Comparison of ENCODE assay signal across 29 cellular contexts in the genomic region with DNA sequence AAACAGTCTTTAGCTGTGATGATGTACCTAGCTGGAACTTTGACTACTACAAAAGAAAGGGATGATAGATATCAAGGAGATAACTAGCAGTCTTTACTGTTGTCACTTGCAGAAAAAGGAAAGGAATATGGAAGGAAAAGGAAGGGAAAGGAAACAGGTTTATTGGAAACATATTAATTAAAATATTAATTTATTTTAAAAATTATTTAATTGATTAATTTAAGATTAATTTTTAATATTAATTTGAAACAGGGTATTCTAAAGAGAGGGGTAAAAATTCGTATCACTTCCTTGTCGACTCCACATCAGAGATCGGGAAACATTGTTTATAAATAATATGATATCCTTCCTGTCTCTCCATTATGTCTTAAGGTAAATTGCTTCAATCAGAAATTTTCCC.
"Had no signal": no experiment of that assay in that cellular context is flagged by ENCODE, and none has a peak within 500 bp of the region (broad histone marks: within the 10 kb centered on the region; RNA-seq: fewer than 3 reads in every experiment).

No MANE protein-coding gene starts in this region.

- FAIRE-seq: urothelium cell line had no signal

- H3K9me3 Mint-ChIP-seq: stimulated activated naive CD8-positive, alpha-beta T cell treated with anti-CD3 and anti-CD28 coated beads, Interleukin-15, amount 100 ng/mL, for 72 hours; stimulated activated naive CD8-positive, alpha-beta T cell treated with anti-CD3 and anti-CD28 coated beads, Interleukin-15, Interleukin-2, amounts not matched to agents 100 ng/mL and 50 ng/mL, for 24 hours; type B pancreatic cell had no signal

- H3K27me3 ChIP-seq: stomach, suprapubic skin, testis, thyroid gland, tibial artery, tibial nerve, transverse colon, upper lobe of left lung, upper lobe of right lung, uterus, vagina had no signal

- H3K27ac Mint-ChIP-seq: stimulated activated effector memory CD8-positive, alpha-beta T cell treated with anti-CD3 and anti-CD28 coated beads, Interleukin-12 subunit alpha, Interleukin-12 subunit beta, amount 100 ng/mL, for 72 hours; stimulated activated memory B cell treated with anti-CD40 and anti-IgM and Interleukin-4, amounts not matched to agents 10 μg/mL and 1 μg/mL and 100 μg/mL, for 72 hours; stimulated activated naive B cell treated with anti-CD40 and anti-IgM and Interleukin-4, amounts not matched to agents 10 μg/mL and 1 μg/mL and 100 μg/mL, for 72 hours; stimulated activated naive CD8-positive, alpha-beta T cell treated with anti-CD3 and anti-CD28 coated beads, Interleukin-15, amount 100 ng/mL, for 72 hours; stimulated activated naive CD8-positive, alpha-beta T cell treated with anti-CD3 and anti-CD28 coated beads, Interleukin-15, Interleukin-2, amounts not matched to agents 100 ng/mL and 50 ng/mL, for 24 hours; type B pancreatic cell had no signal

- H3K27ac ChIP-seq: stomach, suprapubic skin, testis, thoracic aorta, thyroid gland, tibial artery, tibial nerve, transverse colon, upper lobe of left lung, upper lobe of right lung, uterus, vagina had no signal

- DNase-seq: stimulated activated CD4-positive, alpha-beta T cell treated with anti-CD3 and anti-CD28 coated beads, Interleukin-2, amount 100 ng/mL, for 48 hours; stimulated activated CD4-positive, alpha-beta T cell treated with anti-CD3 and anti-CD28 coated beads, Interleukin-4, amount 100 ng/mL, for 1 hour; stimulated activated CD4-positive, alpha-beta T cell treated with anti-CD3 and anti-CD28 coated beads, Interleukin-4, amount 100 ng/mL, for 24 hours; stimulated activated CD4-positive, alpha-beta T cell treated with anti-CD3 and anti-CD28 coated beads, Interleukin-4, amount 100 ng/mL, for 4 hours; stimulated activated CD8-positive, alpha-beta memory T cell treated with anti-CD3 and anti-CD28 coated beads, Interleukin-4, amount 100 ng/mL, for 48 hours; stimulated activated naive B cell treated with anti-CD40 and anti-IgM and Interleukin-4, amounts not matched to agents 10 μg/mL and 1 μg/mL and 100 μg/mL, for 72 hours; stimulated activated naive CD4-positive, alpha-beta T cell; stimulated activated naive CD4-positive, alpha-beta T cell treated with Interleukin-2 at 50 U/mL for 16 hours; stimulated activated naive CD8-positive, alpha-beta T cell treated with anti-CD3 and anti-CD28 coated beads, Interleukin-15, amount 100 ng/mL, for 72 hours; stimulated activated naive CD8-positive, alpha-beta T cell treated with anti-CD3 and anti-CD28 coated beads, Interleukin-15, Interleukin-2, amounts not matched to agents 100 U/mL and 50 U/mL, for 24 hours; stomach; substantia nigra; testis; thyroid gland; tibial artery; transverse colon; trophoblast cell; upper lobe of left lung; upper lobe of right lung; uterus had no signal

- H3K4me1 Mint-ChIP-seq: stimulated activated effector memory CD8-positive, alpha-beta T cell treated with anti-CD3 and anti-CD28 coated beads, Interleukin-12 subunit alpha, Interleukin-12 subunit beta, amount 100 ng/mL, for 72 hours; stimulated activated naive B cell treated with anti-CD40 and anti-IgM and Interleukin-4, amounts not matched to agents 10 μg/mL and 1 μg/mL and 100 μg/mL, for 72 hours; stimulated activated naive CD8-positive, alpha-beta T cell treated with anti-CD3 and anti-CD28 coated beads, Interleukin-15, amount 100 ng/mL, for 72 hours had no signal

- H3K4me3 Mint-ChIP-seq: stimulated activated effector memory CD8-positive, alpha-beta T cell treated with anti-CD3 and anti-CD28 coated beads, Interleukin-12 subunit alpha, Interleukin-12 subunit beta, amount 100 ng/mL, for 72 hours; stimulated activated memory B cell treated with anti-CD40 and anti-IgM and Interleukin-4, amounts not matched to agents 10 μg/mL and 1 μg/mL and 100 μg/mL, for 72 hours; stimulated activated naive B cell treated with anti-CD40 and anti-IgM and Interleukin-4, amounts not matched to agents 10 μg/mL and 1 μg/mL and 100 μg/mL, for 72 hours; stimulated activated naive CD8-positive, alpha-beta T cell treated with anti-CD3 and anti-CD28 coated beads, Interleukin-15, amount 100 ng/mL, for 72 hours; stimulated activated naive CD8-positive, alpha-beta T cell treated with anti-CD3 and anti-CD28 coated beads, Interleukin-15, Interleukin-2, amounts not matched to agents 100 ng/mL and 50 ng/mL, for 24 hours; type B pancreatic cell had no signal

- H3K36me3 ChIP-seq: stomach, suprapubic skin, thoracic aorta, thyroid gland, tibial artery, tibial nerve, transverse colon, upper lobe of left lung, upper lobe of right lung, uterus, vagina had no signal

- H3K9me3 ChIP-seq: stomach, suprapubic skin, testis, thoracic aorta, thyroid gland, tibial artery, tibial nerve, transverse colon, upper lobe of left lung, upper lobe of right lung, uterus, vagina had no signal

- ATAC-seq: stimulated activated effector memory CD8-positive, alpha-beta T cell treated with anti-CD3 and anti-CD28 coated beads, Interleukin-12 subunit alpha, Interleukin-12 subunit beta, amount 100 ng/mL, for 72 hours; stimulated activated memory B cell treated with anti-CD40 and anti-IgM and Interleukin-4, amounts not matched to agents 10 μg/mL and 1 μg/mL and 100 μg/mL, for 72 hours; stimulated activated naive B cell treated with anti-CD40 and anti-IgM and Interleukin-4, amounts not matched to agents 10 μg/mL and 1 μg/mL and 100 μg/mL, for 72 hours; stimulated activated naive CD8-positive, alpha-beta T cell treated with anti-CD3 and anti-CD28 coated beads, Interleukin-15, amount 100 ng/mL, for 72 hours; stimulated activated naive CD8-positive, alpha-beta T cell treated with anti-CD3 and anti-CD28 coated beads, Interleukin-15, Interleukin-2, amounts not matched to agents 100 U/mL and 50 U/mL, for 24 hours; upper lobe of right lung had no signal

- H3K27me3 Mint-ChIP-seq: stimulated activated memory B cell treated with anti-CD40 and anti-IgM and Interleukin-4, amounts not matched to agents 10 μg/mL and 1 μg/mL and 100 μg/mL, for 72 hours; stimulated activated naive B cell treated with anti-CD40 and anti-IgM and Interleukin-4, amounts not matched to agents 10 μg/mL and 1 μg/mL and 100 μg/mL, for 72 hours; stimulated activated naive CD8-positive, alpha-beta T cell treated with anti-CD3 and anti-CD28 coated beads, Interleukin-15, amount 100 ng/mL, for 72 hours; stimulated activated naive CD8-positive, alpha-beta T cell treated with anti-CD3 and anti-CD28 coated beads, Interleukin-15, Interleukin-2, amounts not matched to agents 100 ng/mL and 50 ng/mL, for 24 hours; type B pancreatic cell had no signal

- H3K4me3 ChIP-seq: stomach, suprapubic skin, testis, thoracic aorta, thyroid gland, tibial artery, tibial nerve, transverse colon, upper lobe of left lung, upper lobe of right lung, uterus, vagina had no signal

- H3K36me3 Mint-ChIP-seq: stimulated activated effector memory CD8-positive, alpha-beta T cell treated with anti-CD3 and anti-CD28 coated beads, Interleukin-12 subunit alpha, Interleukin-12 subunit beta, amount 100 ng/mL, for 72 hours; stimulated activated memory B cell treated with anti-CD40 and anti-IgM and Interleukin-4, amounts not matched to agents 10 μg/mL and 1 μg/mL and 100 μg/mL, for 72 hours; type B pancreatic cell had no signal

- H3K4me1 ChIP-seq: stomach, suprapubic skin, testis, thyroid gland, tibial artery, tibial nerve, transverse colon, upper lobe of left lung, upper lobe of right lung, uterus, vagina had no signal
